In genomic region chr1:207672525-207673130, GRCh38 we compare ENCODE assay signal across 8 cellular contexts.
DNase-seq lines count a peak whose midpoint lies in the region; ATAC-seq, FAIRE-seq and TF ChIP-seq lines count a peak whose summit lies in the region.

No MANE protein-coding gene starts in this region.

- H3K9ac ChIP-seq in OCI-LY3 (ENCODE audit: low read length), result no peak overlapping the region

- H3K27ac ChIP-seq in OCI-LY3 (ENCODE audit: low read length) (no peak overlapping the region), epithelial cell of prostate (no peak overlapping the region)

- ATAC-seq in GM19452 (IDR thresholded peaks at IDR 0.05; ENCODE audit: unreplicated experiment), result no peak

- no peaks in the 10 kb centered on the region for H4K20me1 ChIP-seq in OCI-LY3 (ENCODE audit: insufficient read depth, low read length)

- TF ChIP-seq CTCF in D721Med (IDR thresholded peaks at IDR 0.05; ENCODE audit: insufficient read depth, missing control alignments) (peak; percentile 63), OCI-LY3 (IDR thresholded peaks at IDR 0.05; ENCODE audit: low read depth, low read length) (peak; percentile 94)

- no peaks in the 10 kb centered on the region for H3K9me3 ChIP-seq in OCI-LY3 (ENCODE audit: insufficient read depth, low read length)

- FAIRE-seq in D721Med (lab: Jason Lieb, UNC), result no peak

- DNase-seq in D721Med (ENCODE audit: insufficient read length, low spot score) (no peak), HuH-7 (ENCODE audit: low spot score) (peak; percentile 74), epithelial cell of prostate (ENCODE audit: low read depth, low spot score) (peak; percentile 37), pons (ENCODE audit: low spot score) (peak; percentile 72), T1000 (lab: John Stamatoyannopoulos, UW) (no peak)
- DNase-seq in activated naive CD4-positive, alpha-beta T cell (lab: John Stamatoyannopoulos, UW), result no peak

- H3K79me2 ChIP-seq in OCI-LY3 (ENCODE audit: low read length), result no peaks in the 10 kb centered on the region

- no peaks in the 10 kb centered on the region for H3K36me3 ChIP-seq in OCI-LY3 (replicated peaks; ENCODE audit: low read depth, low read length)

- H3K27me3 ChIP-seq in OCI-LY3 (ENCODE audit: low read depth, low read length), result peaks cover 33% of the 10 kb centered on the region

- H2AFZ ChIP-seq in OCI-LY3 (ENCODE audit: low read depth, low read length), result no peak overlapping the region

- H3K4me3 ChIP-seq in OCI-LY3 (ENCODE audit: low read length), result no peak overlapping the region

- H3K4me1 ChIP-seq in OCI-LY3 (ENCODE audit: low read length), result peaks cover 16% of the 10 kb centered on the region; the same call in 1 of the 2 replicates

- H3K4me2 ChIP-seq in OCI-LY3 (ENCODE audit: low read length), result peak overlapping the region; percentile 2; the same call in 1 of the 2 replicates

Comparison
In these comparisons a context has a peak if more than half of its experiments do, and no peak if none do; other contexts are left out.
1. DNase-seq: peak in HuH-7 (single experiment), epithelial cell of prostate (single experiment) and pons (single experiment); none in D721Med (single experiment), T1000 (single experiment) and activated naive CD4-positive, alpha-beta T cell (0 of 4).